In the genomic region with DNA sequence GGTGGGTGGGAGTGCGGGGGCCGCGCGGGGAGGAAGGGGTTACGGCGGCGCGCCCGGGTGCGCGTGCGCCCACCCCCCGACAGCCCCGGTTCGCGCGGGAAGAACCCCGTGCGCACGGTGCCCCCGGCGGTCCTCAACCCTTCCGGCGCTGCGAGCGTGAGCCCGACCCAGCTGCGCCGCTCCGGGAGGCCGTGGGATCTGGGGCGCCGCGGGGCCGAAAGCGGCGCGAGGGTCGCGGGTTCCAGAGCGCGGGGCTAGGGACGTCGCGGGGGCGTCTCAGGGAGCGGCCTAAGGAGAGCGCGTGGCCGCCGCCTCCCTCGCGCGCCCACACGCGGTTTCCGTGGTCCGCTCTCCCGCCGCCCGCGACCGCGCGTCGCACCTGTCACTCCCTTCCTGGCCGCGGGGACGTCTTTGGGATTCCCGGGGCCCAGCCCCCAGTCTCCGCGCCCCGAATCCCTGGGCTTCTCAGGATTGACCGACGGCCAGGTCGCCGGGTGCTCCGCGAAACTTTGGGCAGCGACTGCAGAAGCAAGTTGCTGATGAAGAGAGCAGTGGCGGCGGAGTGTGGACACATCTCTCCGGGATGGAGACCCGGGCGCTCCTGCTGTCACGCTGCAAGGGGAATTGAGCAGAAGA, we compare ENCODE assay signal across 8 cellular contexts. TPM values are rescaled to one million over a fixed set of nuclear protein-coding genes. Genes with fewer than 3 reads are reported as not detected.
DNase-seq lines count a peak whose midpoint lies in the region; ATAC-seq and TF ChIP-seq lines count a peak whose summit lies in the region.

No MANE protein-coding gene starts in this region.

- in situ Hi-C loops in brain microvascular endothelial cell (cut with HindIII; ENCODE audit: low pct_ligation_motif_present, low sequenced_read_pairs), result no loop called here

- H3K27ac ChIP-seq in brain microvascular endothelial cell (peak overlapping the region; percentile 91), skeletal muscle tissue (ENCODE audit: low read depth, low read length) (peak overlapping the region; percentile 88)

- H3K36me3 ChIP-seq in brain microvascular endothelial cell (replicated peaks) (peaks cover 14% of the 10 kb centered on the region), skeletal muscle tissue (ENCODE audit: control insufficient read depth in 3 of 3, insufficient read depth in 3 of 3, low read length in 3 of 3) (peaks cover 0 to 13% (median 10%) of the 10 kb centered on the region in 3 donors)

- H3K9me3 ChIP-seq in skeletal muscle tissue (ENCODE audit: control insufficient read depth in 3 of 3, low read length in 3 of 3), result no peaks in the 10 kb centered on the region

- TF ChIP-seq CTCF in brain microvascular endothelial cell (IDR thresholded peaks at IDR 0.05; ENCODE audit: low read depth, low read length, missing control alignments), result no peak

- H3K4me3 ChIP-seq in brain microvascular endothelial cell (ENCODE audit: low read depth, low read length) (peak overlapping the region; percentile 82), skeletal muscle tissue (ENCODE audit: low read length in 3 of 3) (peak overlapping the region; percentile 69 to 89 (median 84))

- peak; percentile 68 for DNase-seq in NCI-H748 (lab: John Stamatoyannopoulos, UW; ENCODE audit: unreplicated experiment)
- DNase-seq in NCI-H748 treated with DMSO at 0.1 percent for 48 hours (lab: John Stamatoyannopoulos, UW), result no peak
- DNase-seq in T-helper 2 cell, result peak; percentile 13 to 66 (median 26)
- no peak for DNase-seq in brain microvascular endothelial cell
- peak; percentile 31 for DNase-seq in iPS-NIHi11 (ENCODE audit: low spot score)

- ATAC-seq in HG03039 (IDR thresholded peaks at IDR 0.05; ENCODE audit: unreplicated experiment) (peak; percentile 17), GM18873 (IDR thresholded peaks at IDR 0.05; ENCODE audit: low FRiP score, unreplicated experiment) (no peak)

- H3K4me1 ChIP-seq in skeletal muscle tissue (ENCODE audit: control insufficient read depth in 3 of 3, insufficient read depth in 3 of 3, low read length in 3 of 3), result peaks cover 4 to 20% (median 13%) of the 10 kb centered on the region in 3 donors

- peak overlapping the region; percentile 74 to 86 (median 86) for H3K9ac ChIP-seq in skeletal muscle tissue (ENCODE audit: low read depth in 1 of 3, low read length in 3 of 3)

- H3K27me3 ChIP-seq in brain microvascular endothelial cell (replicated peaks), result no peaks in the 10 kb centered on the region
- H3K27me3 ChIP-seq in skeletal muscle tissue (ENCODE audit: control insufficient read depth in 3 of 3, insufficient read depth in 3 of 3, low read length in 3 of 3), result no peaks in the 10 kb centered on the region

RNA-seq across cellular contexts. Expression of a gene that starts 0.6 kb away (rescaled TPM):
- 20.9 TPM for total RNA-seq in skeletal muscle tissue

RNA-seq across cellular contexts. Expression of a gene that starts 33.0 kb away (rescaled TPM):
- total RNA-seq in skeletal muscle tissue, result 30.3 TPM

Comparison
In these comparisons a context has a peak if more than half of its experiments do, and no peak if none do; other contexts are left out.
1. DNase-seq: peak in NCI-H748 (single experiment), T-helper 2 cell (5 of 5) and iPS-NIHi11 (single experiment); none in NCI-H748 treated with DMSO at 0.1 percent for 48 hours (single experiment) and brain microvascular endothelial cell (single experiment).